Comparison of ENCODE assay signal across 8 cellular contexts in the genomic region with DNA sequence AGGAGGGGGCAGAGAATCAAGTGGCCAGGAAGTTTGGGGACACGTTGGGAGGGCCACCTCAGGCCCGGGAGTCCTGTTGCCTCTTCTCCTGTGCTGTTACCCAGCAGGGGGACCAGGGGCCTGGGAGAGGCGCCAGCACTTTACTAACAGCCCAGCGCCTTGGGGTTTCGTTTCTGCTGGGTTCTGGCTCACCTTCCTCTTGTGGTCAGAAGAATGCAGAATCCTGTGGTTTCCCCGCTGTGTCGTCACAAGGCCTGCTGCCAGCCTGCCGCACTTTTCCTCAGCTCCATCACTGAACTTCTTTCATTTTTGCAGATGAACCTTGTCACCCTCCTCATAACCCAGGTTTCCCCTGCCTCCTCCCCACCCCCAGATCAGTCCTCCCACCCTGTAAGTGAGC.
A peak's percentile ranks its signal among the peaks of the same experiment; 100 is the strongest.
DNase-seq lines count a peak whose midpoint lies in the region; ATAC-seq and TF ChIP-seq lines count a peak whose summit lies in the region.

No MANE protein-coding gene starts in this region.

- 52 to 64% (median 58%) methylated on average over 8 of the region's 8 CpGs for WGBS in heart left ventricle, 4 donors

- POLR2A ChIA-PET in PC-3 (lab: Charles Lee; ENCODE audit: unreplicated experiment): no interaction called here

- H3K4me1 Mint-ChIP-seq in activated T-helper 17 cell treated with anti-CD3 and anti-CD28 coated beads, Interleukin-2, amount 50 U/mL, for 72 hours: peaks cover 31% of the 10 kb centered on the region

- H3K36me3 Mint-ChIP-seq in activated T-helper 17 cell treated with anti-CD3 and anti-CD28 coated beads, Interleukin-2, amount 50 U/mL, for 72 hours (ENCODE audit: low read depth): peaks cover 6% of the 10 kb centered on the region

- no TSS peak for BruUV-seq in PC-3 (replicated peaks; lab: Mats Ljungman, UMichigan)

- peak overlapping the region; percentile 14; the same call in 1 of the 2 replicates for H2AFZ ChIP-seq in PC-3 (ENCODE audit: low read length)

- peak overlapping the region; percentile 76 for H3K9ac ChIP-seq in PC-3 (ENCODE audit: low read length)

- peak overlapping the region; percentile 63 for H3K4me2 ChIP-seq in PC-3 (ENCODE audit: low read length)

- H3K4me3 Mint-ChIP-seq in activated T-helper 17 cell treated with anti-CD3 and anti-CD28 coated beads, Interleukin-2, amount 50 U/mL, for 72 hours: peak overlapping the region; percentile 93

- H3K27ac Mint-ChIP-seq in activated T-helper 17 cell treated with anti-CD3 and anti-CD28 coated beads, Interleukin-2, amount 50 U/mL, for 72 hours: peak overlapping the region; percentile 88

- no peaks in the 10 kb centered on the region for H3K27me3 Mint-ChIP-seq in activated T-helper 17 cell treated with anti-CD3 and anti-CD28 coated beads, Interleukin-2, amount 50 U/mL, for 72 hours

- H3K36me3 ChIP-seq in PC-3 (ENCODE audit: low read depth, low read length) (no peaks in the 10 kb centered on the region; the same call in 1 of the 2 replicates), heart left ventricle (no peaks in the 10 kb centered on the region)

- H3K4me3 ChIP-seq in PC-3 (ENCODE audit: low read length) (peak overlapping the region; percentile 39; the same call in 1 of the 2 replicates), heart left ventricle (peak overlapping the region in 1 of 12 donors; percentile 17)

- H3K9me3 Mint-ChIP-seq in activated T-helper 17 cell treated with anti-CD3 and anti-CD28 coated beads, Interleukin-2, amount 50 U/mL, for 72 hours: no peaks in the 10 kb centered on the region

- peak; percentile 72 for ATAC-seq in GM18498 (IDR thresholded peaks at IDR 0.05; ENCODE audit: unreplicated experiment)
- peak; percentile 74 for ATAC-seq in HG02759 (IDR thresholded peaks at IDR 0.05; ENCODE audit: unreplicated experiment)
- peak; percentile 53 for ATAC-seq in PC-3
- peak; percentile 73 for ATAC-seq in activated T-helper 17 cell treated with anti-CD3 and anti-CD28 coated beads, Interleukin-2, amount 50 U/mL, for 72 hours (replicated peaks)
- ATAC-seq in heart left ventricle: peak in 2 of 4 donors; percentile 43 to 52

- H3K9me3 ChIP-seq in PC-3 (ENCODE audit: low read length) (no peaks in the 10 kb centered on the region), heart left ventricle (no peaks in the 10 kb centered on the region)

- TF ChIP-seq CTCF in PC-3 (conservative IDR thresholded peaks at IDR 0.05; ENCODE audit: low read depth, low read length) (peak; percentile 31; the same call in 1 of the 2 replicates), heart left ventricle (IDR thresholded peaks at IDR 0.05) (no peak)

- H3K9me2 ChIP-seq in PC-3 (replicated peaks; ENCODE audit: low read length): no peaks in the 10 kb centered on the region

- peaks cover 58% of the 10 kb centered on the region for H3K4me1 ChIP-seq in PC-3 (ENCODE audit: insufficient read depth, low read length)
- peaks cover 0 to 49% (median 0%) of the 10 kb centered on the region in 12 donors for H3K4me1 ChIP-seq in heart left ventricle

- H3K27me3 ChIP-seq in PC-3 (ENCODE audit: low read length): no peaks in the 10 kb centered on the region
- H3K27me3 ChIP-seq in heart left ventricle: no peaks in the 10 kb centered on the region

- H3F3A ChIP-seq in PC-3 (ENCODE audit: low read length, unreplicated experiment): no peaks in the 10 kb centered on the region

- 0 out of 2 replicates have a peak, but pooled peaks cover 3% of the 10 kb centered on the region for H3K79me2 ChIP-seq in PC-3 (ENCODE audit: low read length)

- no peaks in the 10 kb centered on the region for H4K20me1 ChIP-seq in PC-3 (ENCODE audit: low read length)

- CTCF ChIA-PET in PC-3 (lab: Charles Lee): interaction anchor here (0.6 to 1.4 kb wide), 2 partner anchors 22 to 24 kb away, joined by 4 to 5 read pairs; no protein-coding TSS in a partner anchor

- intact Hi-C loops in PC-3 (cut with micrococcal nuclease): loop anchor here (10.0 kb wide), 2 partner anchors 250 to 290 kb away; no protein-coding TSS in a partner anchor
- intact Hi-C loops in heart left ventricle (cut with DNase I): loop anchor here in 6 of 10 donors (5.0 to 10.0 kb wide), 4 partner anchors 148 to 293 kb away; no protein-coding TSS in a partner anchor

- H3K27ac ChIP-seq in PC-3 (ENCODE audit: low read length) (peak overlapping the region; percentile 92), heart left ventricle (peak overlapping the region in 1 of 12 donors; percentile 66)

- DNase-seq in PC-3: peak; percentile 94
- peak; percentile 30 to 75 (median 57) for DNase-seq in heart left ventricle
- DNase-seq in stimulated activated CD4-positive, alpha-beta T cell treated with anti-CD3 and anti-CD28 coated beads, Interleukin-1b, Interleukin-23, amount 100 ng/mL, for 4 hours (ENCODE audit: low read depth in 2 of 2): peak; percentile 33 to 52
- no peak for DNase-seq in NCI-H1092 treated with DMSO at 0.1 percent for 48 hours (lab: John Stamatoyannopoulos, UW)
- no peak for DNase-seq in retina

- TF ChIP-seq POLR2A in heart left ventricle (IDR thresholded peaks at IDR 0.05): no peak

Comparison
In these comparisons a context has a peak if more than half of its experiments do, and no peak if none do; other contexts are left out.
1. DNase-seq: peak in PC-3 (single experiment), heart left ventricle (5 of 5) and stimulated activated CD4-positive, alpha-beta T cell treated with anti-CD3 and anti-CD28 coated beads, Interleukin-1b, Interleukin-23, amount 100 ng/mL, for 4 hours (2 of 2); none in NCI-H1092 treated with DMSO at 0.1 percent for 48 hours (single experiment) and retina (single experiment).